Comparison of ENCODE assay signal across 1 cellular context in genomic region chr2:3606370-3607124, GRCh38.
TF ChIP-seq lines count a peak whose summit lies in the region.

No MANE protein-coding gene starts in this region.

TF ChIP-seq in HCT116, 20 proteins besides CTCF, POLR2A, EP300 and RAD21 (continued from another document):
- TF ChIP-seq ZFX (IDR thresholded peaks at IDR 0.05) = no peak
- no peak for TF ChIP-seq REST (IDR thresholded peaks at IDR 0.05; ENCODE audit: low read depth)
TF ChIP-seq in HCT116: peak in this region for 0.
